Comparison of ENCODE assay signal across 13 cellular contexts in the genomic region with DNA sequence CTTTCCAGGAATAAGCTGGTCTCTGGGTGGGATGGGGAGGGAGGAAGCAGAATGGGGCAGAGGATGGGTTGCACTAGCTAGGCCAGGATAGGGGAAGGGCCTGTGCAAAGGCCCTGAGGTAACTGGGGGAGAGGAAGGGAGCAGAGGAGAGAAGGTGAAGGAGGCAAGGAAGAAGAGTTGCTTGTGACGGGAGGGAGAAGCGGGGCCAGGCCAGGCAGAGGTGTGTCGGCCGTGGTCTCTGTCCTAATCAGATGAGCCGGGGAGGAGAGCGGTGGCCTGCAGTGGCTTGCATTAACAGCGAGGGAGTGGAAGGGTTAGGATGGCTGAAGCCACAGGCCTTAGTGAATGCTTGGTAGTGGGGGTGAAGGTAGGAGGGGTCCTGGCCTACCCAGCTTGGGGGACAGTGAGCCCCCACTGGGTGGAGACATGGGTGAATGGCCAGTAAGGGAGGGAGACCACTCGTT. TPM values are rescaled to one million over a fixed set of nuclear protein-coding genes. Genes with fewer than 3 reads are reported as not detected.
DNase-seq lines count a peak whose midpoint lies in the region; ATAC-seq, FAIRE-seq and TF ChIP-seq lines count a peak whose summit lies in the region.
"Had no signal": no experiment of that assay in that cellular context is flagged by ENCODE, and none has a peak within 500 bp of the region (broad histone marks: within the 10 kb centered on the region; RNA-seq: fewer than 3 reads in every experiment).

No MANE protein-coding gene starts in this region.

- H3K4me3 ChIP-seq in BLaER1 treated with 17β-estradiol and CSF1 and Interleukin-3, amounts not matched to agents 10 nM and 100 nM = peak overlapping the region in 1 of 10 experiments; percentile 25; a peak in 2 of 20 replicates
- H3K4me3 ChIP-seq in GM12878 (peak overlapping the region; percentile 43; the same call in 1 of the 2 replicates), ovary (no peak overlapping the region)
- H3K4me3 ChIP-seq: suprapubic skin had no signal

- POLR2A ChIA-PET in GM12878 (lab: Charles Lee) = interaction anchor here (0.6 to 4.2 kb wide), 9 partner anchors 8 to 128 kb away, joined by 3 to 21 read pairs (median 6); a partner anchor contains a TSS

- no peaks in the 10 kb centered on the region for H3K36me3 ChIP-seq in BLaER1 treated with 17β-estradiol and CSF1 and Interleukin-3, amounts not matched to agents 10 nM and 100 nM
- H3K36me3 ChIP-seq in GM12878 (ENCODE audit: control insufficient read depth in 2 of 2, insufficient read depth in 2 of 2, low read length in 1 of 2) (no peaks in the 10 kb centered on the region), ovary (no peaks in the 10 kb centered on the region)
- H3K36me3 ChIP-seq: suprapubic skin had no signal

- peaks cover 11% of the 10 kb centered on the region for H3K27me3 Mint-ChIP-seq in nephron progenitor cell (ENCODE audit: low read depth, poor library complexity)

- no peak overlapping the region for H3K4me3 Mint-ChIP-seq in nephron progenitor cell
- H3K4me3 Mint-ChIP-seq: activated naive CD4-positive, alpha-beta T cell treated with anti-CD3 and anti-CD28 coated beads, Interleukin-2, amount 10 ng/mL, durations not matched to agents 7 days and 5 days; neural crest cell had no signal

- in situ Hi-C loops in GM12878 (cut with MboI) = loop anchor here (5.0 kb wide), 2 partner anchors 217 to 297 kb away; no protein-coding TSS in a partner anchor

- H3K9me3 ChIP-seq in BLaER1 treated with 17β-estradiol and CSF1 and Interleukin-3, amounts not matched to agents 10 nM and 100 nM (replicated peaks in 1 of 11) = no peaks in the 10 kb centered on the region
- H3K9me3 ChIP-seq in GM12878 (replicated peaks; ENCODE audit: control insufficient read depth, insufficient read depth, low read length) = no peaks in the 10 kb centered on the region
- no peaks in the 10 kb centered on the region for H3K9me3 ChIP-seq in ovary
- H3K9me3 ChIP-seq: suprapubic skin had no signal

- FAIRE-seq in GM12878 (lab: Jason Lieb, UNC) = no peak

- peak overlapping the region; percentile 89 for H3K27ac Mint-ChIP-seq in nephron progenitor cell
- H3K27ac Mint-ChIP-seq: activated naive CD4-positive, alpha-beta T cell treated with anti-CD3 and anti-CD28 coated beads, Interleukin-2, amount 10 ng/mL, durations not matched to agents 7 days and 5 days had no signal

- H3K36me3 Mint-ChIP-seq in nephron progenitor cell (ENCODE audit: low read depth) = no peaks in the 10 kb centered on the region
- H3K36me3 Mint-ChIP-seq: activated naive CD4-positive, alpha-beta T cell treated with anti-CD3 and anti-CD28 coated beads, Interleukin-2, amount 10 ng/mL, durations not matched to agents 7 days and 5 days had no signal

- TF ChIP-seq POLR2A in GM12878 (IDR thresholded peaks at IDR 0.05; ENCODE audit: low read depth, low read length) = no peak
- TF ChIP-seq POLR2A in ovary (IDR thresholded peaks at IDR 0.05) = no peak

- SMC1A ChIA-PET in GM12878 (lab: Charles Lee; ENCODE audit: uncharacterized antibody, unreplicated experiment) = interaction anchor here (1.0 to 3.4 kb wide), 8 partner anchors 12 to 80 kb away, joined by 3 to 40 read pairs (median 3); a partner anchor contains a TSS

- H2AFZ ChIP-seq in GM12878 (ENCODE audit: control insufficient read depth, low read depth, low read length) = no peak overlapping the region

- TF ChIP-seq CTCF in GM12878 (IDR thresholded peaks at IDR 0.05 in 2 of 3, conservative IDR thresholded peaks at IDR 0.05 in 1 of 3; ENCODE audit: control insufficient read depth in 2 of 3, extremely low read depth in 1 of 3, insufficient read depth in 1 of 3, low read depth in 3 of 3, low read length in 3 of 3) (no peak), nephron progenitor cell (IDR thresholded peaks at IDR 0.05) (no peak), ovary (IDR thresholded peaks at IDR 0.05) (no peak)

- peak overlapping the region; percentile 63 to 96 (median 87) for H3K4me2 ChIP-seq in BLaER1 treated with 17β-estradiol and CSF1 and Interleukin-3, amounts not matched to agents 10 nM and 100 nM
- H3K4me2 ChIP-seq in GM12878 (ENCODE audit: control insufficient read depth, insufficient read depth) = peak overlapping the region; percentile 60

- peak overlapping the region in 10 of 11 experiments; percentile 12 to 90 (median 80); a peak in 19 of 22 replicates for H3K27ac ChIP-seq in BLaER1 treated with 17β-estradiol and CSF1 and Interleukin-3, amounts not matched to agents 10 nM and 100 nM
- H3K27ac ChIP-seq in GM12878 (ENCODE audit: control insufficient read depth, insufficient read depth) (peak overlapping the region; percentile 28), ovary (no peak overlapping the region)
- H3K27ac ChIP-seq: suprapubic skin had no signal

- 68% methylated on average over 8 of the region's 8 CpGs for WGBS in GM12878 (ENCODE audit: insufficient coverage, insufficient replicate concordance, low lambda C conversion rate, missing lambda C conversion rate)
- 68 to 78% (median 74%) methylated on average over 8 of the region's 8 CpGs for WGBS in ovary, 3 donors

- H3K4me1 ChIP-seq in BLaER1 treated with 17β-estradiol and CSF1 and Interleukin-3, amounts not matched to agents 10 nM and 100 nM = peaks cover 54 to 98% (median 88%) of the 10 kb centered on the region in 10 experiments
- H3K4me1 ChIP-seq in GM12878 (ENCODE audit: control insufficient read depth, insufficient read depth, low read length) (peaks cover 62% of the 10 kb centered on the region), ovary (ENCODE audit: insufficient read depth) (peaks cover 5% of the 10 kb centered on the region)

- no peak for TF ChIP-seq EP300 in GM12878 (IDR thresholded peaks at IDR 0.05; ENCODE audit: borderline replicate concordance in 1 of 2, control insufficient read depth in 1 of 2, low read depth in 2 of 2, low read length in 2 of 2)
- TF ChIP-seq EP300 in ovary (IDR thresholded peaks at IDR 0.05) = no peak

- no TSS peak for BruUV-seq in GM12878 (replicated peaks; lab: Mats Ljungman, UMichigan)

- H3K9ac ChIP-seq in BLaER1 treated with 17β-estradiol and CSF1 and Interleukin-3, amounts not matched to agents 10 nM and 100 nM = peak overlapping the region; percentile 28 to 77 (median 62); a peak in 19 of 22 replicates
- H3K9ac ChIP-seq in GM12878 (ENCODE audit: control insufficient read depth, insufficient read depth, low read length) = no peak overlapping the region

- H3K79me2 ChIP-seq in GM12878 (ENCODE audit: control insufficient read depth, insufficient read depth, low read length) = no peaks in the 10 kb centered on the region

- intact Hi-C loops in GM12878 (cut with micrococcal nuclease; ENCODE audit: unreplicated experiment) = loop anchor here (5.0 kb wide), 1 partner anchor 217 kb away; no protein-coding TSS in a partner anchor
- intact Hi-C loops in ovary (cut with DNase I) = loop anchor here (5.0 to 10.0 kb wide), 3 partner anchors 77 to 310 kb away; a partner anchor contains a TSS

- CTCF ChIA-PET in GM12878 (lab: Yijun Ruan, JAX) = interaction anchor here (0.5 to 9.7 kb wide), 12 partner anchors 12 to 1320 kb away, joined by 3 to 197 read pairs (median 5); a partner anchor contains a TSS

- peaks cover 0 to 8% (median 0%) of the 10 kb centered on the region in 11 experiments; a peak in 1 of 22 replicates for H4K20me1 ChIP-seq in BLaER1 treated with 17β-estradiol and CSF1 and Interleukin-3, amounts not matched to agents 10 nM and 100 nM
- no peaks in the 10 kb centered on the region for H4K20me1 ChIP-seq in GM12878 (ENCODE audit: control insufficient read depth, insufficient read depth)

- no peaks in the 10 kb centered on the region for H3K27me3 ChIP-seq in BLaER1 treated with 17β-estradiol and CSF1 and Interleukin-3, amounts not matched to agents 10 nM and 100 nM
- H3K27me3 ChIP-seq in GM12878 (replicated peaks in 1 of 2; ENCODE audit: control insufficient read depth in 2 of 2, insufficient read depth in 2 of 2, low read length in 1 of 2) = no peaks in the 10 kb centered on the region
- H3K27me3 ChIP-seq in ovary = no peaks in the 10 kb centered on the region
- H3K27me3 ChIP-seq: suprapubic skin had no signal

- RAD21 ChIA-PET in GM12878 (lab: Charles Lee; ENCODE audit: unreplicated experiment) = interaction anchor here (1.1 to 5.1 kb wide), 8 partner anchors 13 to 107 kb away, joined by 3 to 38 read pairs (median 10); a partner anchor contains a TSS

- ATAC-seq in HG03108 (IDR thresholded peaks at IDR 0.05; ENCODE audit: unreplicated experiment) (peak; percentile 7), GM12878 (peak; percentile 10)

- DNase-seq in GM12878 (ENCODE audit: low read depth, low spot score) = no peak
- no peak for DNase-seq in nephron progenitor cell
- DNase-seq in SIG-M5 (lab: John Stamatoyannopoulos, UW) = no peak
- no peak for DNase-seq in stimulated activated CD4-positive, alpha-beta T cell treated with anti-CD3 and anti-CD28 coated beads, Interleukin-2, amount 100 ng/mL, for 24 hours
- DNase-seq in DMS79 (lab: John Stamatoyannopoulos, UW) = no peak
- no peak for DNase-seq in ovary
- DNase-seq: activated naive CD4-positive, alpha-beta T cell treated with anti-CD3 and anti-CD28 coated beads, Interleukin-2, amount 10 ng/mL, durations not matched to agents 7 days and 5 days; cerebellar nuclear complex; erythroblast had no signal

- peaks cover 1% of the 10 kb centered on the region for H3K9me3 Mint-ChIP-seq in nephron progenitor cell
- H3K9me3 Mint-ChIP-seq: activated naive CD4-positive, alpha-beta T cell treated with anti-CD3 and anti-CD28 coated beads, Interleukin-2, amount 10 ng/mL, durations not matched to agents 7 days and 5 days; neural crest cell had no signal

- peaks cover 66% of the 10 kb centered on the region for H3K4me1 Mint-ChIP-seq in nephron progenitor cell

- no peak for TF ChIP-seq RAD21 in GM12878 (IDR thresholded peaks at IDR 0.05; ENCODE audit: insufficient read depth, low read depth, low read length)

RNA-seq across cellular contexts. Expression of a gene that starts 6.0 kb away (rescaled TPM):
- 10.6 and 12.5 TPM in 2 replicates for total RNA-seq in GM12878 (2013; cell fraction: nucleolus; rRNA removed)
- total RNA-seq in GM12878 (2014; rRNA removed) (14.6 and 21.0 TPM in 2 replicates), GM12878 (2014; rRNA removed; fragmentation: Illumina TruSeq; extraction: Trizol) (8.7 and 9.4 TPM in 2 replicates), GM12878 (2021) (17.4 and 19.4 TPM in 2 replicates), ovary (1 to 10 TPM in 5 of 7 donors, under 1 TPM in 2; 0.76 to 3.9 (median 2.0) TPM)
- polyA plus RNA-seq in GM12878 (2011; ENCODE audit: low read depth) = 9.4 TPM
- polyA plus RNA-seq in GM12878 (2011; rRNA removed) (2.1 and 5.2 TPM in 2 replicates), GM12878 (2014; fragmentation: Illumina TruSeq; extraction: Trizol) (2.3 and 7.4 TPM in 2 replicates), GM12878 (2014; fragmentation: Nextera tagmentation; extraction: Ambion mirVana) (1 to 10 TPM; 4.1 to 6.4 TPM), GM12878 (2014; rRNA removed) (28.1 and 29.7 TPM in 2 replicates), GM12878 (2016; fragmentation: Nextera tagmentation; extraction: Ambion mirVana) (10 to 100 TPM; 49.1 to 52.4 TPM), ovary (1 to 10 TPM in 1 of 2 donors, under 1 TPM in 1; 0.45 to 1.5 TPM)
- polyA plus RNA-seq in GM12878 (2011; cell fraction: cytosol; rRNA removed) = 10.4 and 15.5 TPM in 2 replicates
- 29.8 and 30.3 TPM in 2 replicates for polyA plus RNA-seq in GM12878 (2011; cell fraction: nucleus; rRNA removed)
- polyA plus RNA-seq in GM12878 (2012) = 18.0 and 23.9 TPM in 2 replicates
- polyA minus RNA-seq in GM12878 (2011; rRNA and poly(A)+ RNA removed) = 1.8 and 4.4 TPM in 2 replicates
- 1.1 and 1.6 TPM in 2 replicates for polyA minus RNA-seq in GM12878 (2011; cell fraction: cytosol; rRNA and poly(A)+ RNA removed)
- polyA minus RNA-seq in GM12878 (2011; cell fraction: nucleus; rRNA and poly(A)+ RNA removed) = 3.3 and 4.9 TPM in 2 replicates

RNA-seq across cellular contexts. Expression of a gene that starts 12.9 kb away (rescaled TPM):
- 25.2 and 25.7 TPM in 2 replicates for total RNA-seq in GM12878 (2013; cell fraction: nucleolus; rRNA removed)
- 10.5 and 13.0 TPM in 2 replicates for total RNA-seq in GM12878 (2014; rRNA removed)
- total RNA-seq in GM12878 (2014; rRNA removed; fragmentation: Illumina TruSeq; extraction: Trizol) = 8.1 and 8.9 TPM in 2 replicates
- 12.2 and 15.7 TPM in 2 replicates for total RNA-seq in GM12878 (2021)
- 9.2 TPM for polyA plus RNA-seq in GM12878 (2011; ENCODE audit: low read depth)
- polyA plus RNA-seq in GM12878 (2011; rRNA removed) = 7.5 and 8.4 TPM in 2 replicates
- polyA plus RNA-seq in GM12878 (2011; cell fraction: cytosol; rRNA removed) = 7.6 and 11.5 TPM in 2 replicates
- polyA plus RNA-seq in GM12878 (2011; cell fraction: nucleus; rRNA removed) = 16.6 and 19.3 TPM in 2 replicates
- 12.9 and 18.4 TPM in 2 replicates for polyA plus RNA-seq in GM12878 (2012)
- polyA plus RNA-seq in GM12878 (2014; fragmentation: Illumina TruSeq; extraction: Trizol) = 8.6 and 13.3 TPM in 2 replicates
- 1 to 10 TPM in 1 of 2 experiments, under 1 TPM in 1; 0.98 to 2.9 TPM for polyA plus RNA-seq in GM12878 (2014; fragmentation: Nextera tagmentation; extraction: Ambion mirVana)
- 17.7 and 18.3 TPM in 2 replicates for polyA plus RNA-seq in GM12878 (2014; rRNA removed)
- polyA plus RNA-seq in GM12878 (2016; fragmentation: Nextera tagmentation; extraction: Ambion mirVana) = 1 to 10 TPM; 8.0 TPM
- 8.2 and 11.6 TPM in 2 replicates for polyA minus RNA-seq in GM12878 (2011; rRNA and poly(A)+ RNA removed)
- 3.5 and 6.1 TPM in 2 replicates for polyA minus RNA-seq in GM12878 (2011; cell fraction: cytosol; rRNA and poly(A)+ RNA removed)
- polyA minus RNA-seq in GM12878 (2011; cell fraction: nucleus; rRNA and poly(A)+ RNA removed) = 7.7 and 10.9 TPM in 2 replicates
- 10 to 100 TPM; 14.2 to 25.3 (median 17.2) TPM for total RNA-seq in ovary
- polyA plus RNA-seq in ovary = 10 to 100 TPM; 13.7 to 15.0 TPM

RNA-seq across cellular contexts. Expression of a gene that starts 49.4 kb away (rescaled TPM):
- 53.3 and 56.6 TPM in 2 replicates for total RNA-seq in GM12878 (2013; cell fraction: nucleolus; rRNA removed)
- total RNA-seq in GM12878 (2014; rRNA removed) (737 and 939 TPM in 2 replicates), GM12878 (2014; rRNA removed; fragmentation: Illumina TruSeq; extraction: Trizol) (183 and 215 TPM in 2 replicates), GM12878 (2021) (1,146 and 1,222 TPM in 2 replicates), ovary (100 to 1,000 TPM; 194 to 426 (median 362) TPM)
- 548 TPM for polyA plus RNA-seq in GM12878 (2011; ENCODE audit: low read depth)
- polyA plus RNA-seq in GM12878 (2011; rRNA removed) (233 and 593 TPM in 2 replicates), GM12878 (2014; fragmentation: Illumina TruSeq; extraction: Trizol) (5.2 and 37.7 TPM in 2 replicates), GM12878 (2014; fragmentation: Nextera tagmentation; extraction: Ambion mirVana) (100 to 1,000 TPM; 188 to 220 TPM), GM12878 (2014; rRNA removed) (1,025 and 1,355 TPM in 2 replicates), GM12878 (2016; fragmentation: Nextera tagmentation; extraction: Ambion mirVana) (1,000 to 10,000 TPM; 2,816 to 2,972 TPM), ovary (100 to 1,000 TPM in 1 of 2 donors, 1 to 10 TPM in 1; 1.1 to 289 TPM)
- 608 and 1,158 TPM in 2 replicates for polyA plus RNA-seq in GM12878 (2011; cell fraction: cytosol; rRNA removed)
- polyA plus RNA-seq in GM12878 (2011; cell fraction: nucleus; rRNA removed) = 459 and 729 TPM in 2 replicates
- polyA plus RNA-seq in GM12878 (2012) = 1,086 and 1,453 TPM in 2 replicates
- polyA minus RNA-seq in GM12878 (2011; rRNA and poly(A)+ RNA removed) = 52.9 and 161 TPM in 2 replicates
- polyA minus RNA-seq in GM12878 (2011; cell fraction: cytosol; rRNA and poly(A)+ RNA removed) = 306 and 426 TPM in 2 replicates
- polyA minus RNA-seq in GM12878 (2011; cell fraction: nucleus; rRNA and poly(A)+ RNA removed) = 107 and 133 TPM in 2 replicates

RNA-seq across cellular contexts. Expression of a gene that starts 58.0 kb away (rescaled TPM):
- total RNA-seq in GM12878 (2013; cell fraction: nucleolus; rRNA removed) = 112 and 119 TPM in 2 replicates
- total RNA-seq in GM12878 (2014; rRNA removed) (167 and 177 TPM in 2 replicates), GM12878 (2014; rRNA removed; fragmentation: Illumina TruSeq; extraction: Trizol) (108 and 112 TPM in 2 replicates), GM12878 (2021) (179 and 185 TPM in 2 replicates), ovary (100 to 1,000 TPM in 1 of 7 donors, 10 to 100 TPM in 6; 47.1 to 107 (median 87.3) TPM)
- 81.1 TPM for polyA plus RNA-seq in GM12878 (2011; ENCODE audit: low read depth)
- polyA plus RNA-seq in GM12878 (2011; rRNA removed) (183 and 187 TPM in 2 replicates), GM12878 (2014; fragmentation: Illumina TruSeq; extraction: Trizol) (130 and 198 TPM in 2 replicates), GM12878 (2014; fragmentation: Nextera tagmentation; extraction: Ambion mirVana) (10 to 100 TPM in 1 of 2 experiments, 1 to 10 TPM in 1; 9.1 to 17.9 TPM), GM12878 (2014; rRNA removed) (215 and 239 TPM in 2 replicates), GM12878 (2016; fragmentation: Nextera tagmentation; extraction: Ambion mirVana) (100 to 1,000 TPM; 192 to 207 TPM), ovary (10 to 100 TPM; 75.4 to 87.0 TPM)
- polyA plus RNA-seq in GM12878 (2011; cell fraction: cytosol; rRNA removed) = 136 and 163 TPM in 2 replicates
- 103 and 127 TPM in 2 replicates for polyA plus RNA-seq in GM12878 (2011; cell fraction: nucleus; rRNA removed)
- polyA plus RNA-seq in GM12878 (2012) = 150 and 176 TPM in 2 replicates
- 104 and 119 TPM in 2 replicates for polyA minus RNA-seq in GM12878 (2011; rRNA and poly(A)+ RNA removed)
- polyA minus RNA-seq in GM12878 (2011; cell fraction: cytosol; rRNA and poly(A)+ RNA removed) = 23.8 and 37.5 TPM in 2 replicates
- 26.4 and 66.3 TPM in 2 replicates for polyA minus RNA-seq in GM12878 (2011; cell fraction: nucleus; rRNA and poly(A)+ RNA removed)

Comparison
In these comparisons a context has a peak if more than half of its experiments do, and no peak if none do; other contexts are left out.
1. H3K27ac ChIP-seq: peak in BLaER1 treated with 17β-estradiol and CSF1 and Interleukin-3, amounts not matched to agents 10 nM and 100 nM (10 of 11) and GM12878 (single experiment); none in ovary (0 of 2).